In genomic region chr10:26697163-26697921, GRCh38 we compare ENCODE assay signal across 8 cellular contexts. TPM values are rescaled to one million over a fixed set of nuclear protein-coding genes. Genes with fewer than 3 reads are reported as not detected.
DNase-seq lines count a peak whose midpoint lies in the region; ATAC-seq and TF ChIP-seq lines count a peak whose summit lies in the region.

Gene PDSS1 (plus strand): TSS chr10:26697701. CDS start chr10:26697712, 11 bp downstream.

- H3K9ac ChIP-seq in OCI-LY3 (ENCODE audit: low read length) (peak within 1 kb of the TSS; percentile 95), mucosa of rectum (ENCODE audit: low read depth in 1 of 2, low read length in 2 of 2) (peak within 1 kb of the TSS; percentile 71 to 82)

- no peaks in the 10 kb centered on the region for H4K20me1 ChIP-seq in OCI-LY3 (ENCODE audit: insufficient read depth, low read length)

- peak within 1 kb of the TSS; percentile 78 for H2AFZ ChIP-seq in OCI-LY3 (ENCODE audit: low read depth, low read length)

- peaks cover 19 to 32% (median 28%) of the 10 kb centered on the region in 4 donors for H3K4me1 Mint-ChIP-seq in CD4-positive, alpha-beta memory T cell

- peaks cover 49% of the 10 kb centered on the region for H3K79me2 ChIP-seq in OCI-LY3 (ENCODE audit: low read length)

- peak within 1 kb of the TSS; percentile 37 to 81 for H3K4me3 ChIP-seq in CD4-positive, alpha-beta memory T cell (ENCODE audit: low read length in 2 of 2)
- H3K4me3 ChIP-seq in OCI-LY3 (ENCODE audit: low read length) (peak within 1 kb of the TSS; percentile 82), mucosa of rectum (ENCODE audit: low read length in 2 of 2) (peak within 1 kb of the TSS; percentile 83 to 97)

- peaks cover 16% of the 10 kb centered on the region for H3K4me1 ChIP-seq in CD4-positive, alpha-beta memory T cell (ENCODE audit: insufficient read depth, low read length)
- H3K4me1 ChIP-seq in OCI-LY3 (ENCODE audit: low read length) (peaks cover 14% of the 10 kb centered on the region; the same call in 1 of the 2 replicates), mucosa of rectum (ENCODE audit: control insufficient read depth in 2 of 2, insufficient read depth in 2 of 2, low read length in 2 of 2) (peaks cover 22 to 30% of the 10 kb centered on the region in 2 donors)

- ATAC-seq in GM19328 (IDR thresholded peaks at IDR 0.05; ENCODE audit: unreplicated experiment) (peak; percentile 80), HG03460 (IDR thresholded peaks at IDR 0.05; ENCODE audit: unreplicated experiment) (peak; percentile 80)

- no peaks in the 10 kb centered on the region for H3K9me3 ChIP-seq in CD4-positive, alpha-beta memory T cell (ENCODE audit: control insufficient read depth in 1 of 2, low read length in 2 of 2)
- H3K9me3 ChIP-seq in OCI-LY3 (ENCODE audit: insufficient read depth, low read length): no peaks in the 10 kb centered on the region
- H3K9me3 ChIP-seq in mucosa of rectum (ENCODE audit: control insufficient read depth in 2 of 2, low read length in 2 of 2): no peaks in the 10 kb centered on the region

- H3K27ac Mint-ChIP-seq in CD4-positive, alpha-beta memory T cell: peak within 1 kb of the TSS; percentile 88 to 96 (median 95)

- POLR2A ChIA-PET in CD4-positive, alpha-beta memory T cell (lab: Charles Lee; ENCODE audit: partially characterized antibody): interaction anchor here (0.9 to 2.1 kb wide), 11 partner anchors 12 to 807 kb away, joined by 3 to 13 read pairs (median 6); partner anchors contain the start of genes ABI1, APBB1IP, RAB18 and YME1L1

- H3K4me2 ChIP-seq in OCI-LY3 (ENCODE audit: low read length): peak within 1 kb of the TSS; percentile 89

- no peak for TF ChIP-seq CTCF in OCI-LY3 (IDR thresholded peaks at IDR 0.05; ENCODE audit: low read depth, low read length)

- peak; percentile 53 to 72 (median 56) for DNase-seq in CD4-positive, alpha-beta memory T cell
- peak; percentile 67 for DNase-seq in activated T-cell treated with anti-CD3 and anti-CD28 coated beads for 24 hours (ENCODE audit: low read depth)
- DNase-seq in epithelial cell of prostate (ENCODE audit: low read depth, low spot score): no peak
- DNase-seq in stimulated activated CD8-positive, alpha-beta memory T cell treated with anti-CD3 and anti-CD28 coated beads, Interleukin-7, amount 100 ng/mL, for 24 hours (ENCODE audit: low read depth): peak; percentile 31

- H3K27me3 ChIP-seq in CD4-positive, alpha-beta memory T cell (ENCODE audit: insufficient read depth, low read length): no peaks in the 10 kb centered on the region
- no peaks in the 10 kb centered on the region for H3K27me3 ChIP-seq in OCI-LY3 (ENCODE audit: low read depth, low read length)
- no peaks in the 10 kb centered on the region for H3K27me3 ChIP-seq in mucosa of rectum (ENCODE audit: control insufficient read depth in 2 of 2, insufficient read depth in 2 of 2, low read length in 2 of 2)

- H3K36me3 ChIP-seq in CD4-positive, alpha-beta memory T cell (ENCODE audit: insufficient read depth, low read length): no peaks in the 10 kb centered on the region
- H3K36me3 ChIP-seq in OCI-LY3 (replicated peaks; ENCODE audit: low read depth, low read length): peaks cover 3% of the 10 kb centered on the region
- no peaks in the 10 kb centered on the region for H3K36me3 ChIP-seq in mucosa of rectum (ENCODE audit: control insufficient read depth in 2 of 2, insufficient read depth in 2 of 2, low read length in 2 of 2)

- H3K4me3 Mint-ChIP-seq in CD4-positive, alpha-beta memory T cell: peak within 1 kb of the TSS; percentile 86 to 98 (median 97)

- peak within 1 kb of the TSS; percentile 50 for H3K27ac ChIP-seq in CD4-positive, alpha-beta memory T cell (ENCODE audit: low read depth, low read length)
- peak within 1 kb of the TSS; percentile 61 for H3K27ac ChIP-seq in OCI-LY3 (ENCODE audit: low read length)
- peak within 1 kb of the TSS; percentile 84 for H3K27ac ChIP-seq in epithelial cell of prostate
- H3K27ac ChIP-seq in mucosa of rectum (ENCODE audit: low read depth in 2 of 2, low read length in 2 of 2): peak within 1 kb of the TSS; percentile 89 to 94

- H3K9me3 Mint-ChIP-seq in CD4-positive, alpha-beta memory T cell: no peaks in the 10 kb centered on the region

- CTCF ChIA-PET in CD4-positive, alpha-beta memory T cell (lab: Charles Lee; ENCODE audit: partially characterized antibody): interaction anchor here (1.0 to 2.1 kb wide), 4 partner anchors 11 to 184 kb away, joined by 3 to 11 read pairs (median 6); no protein-coding TSS in a partner anchor

- peaks cover 0 to 8% of the 10 kb centered on the region in 2 donors for H3K36me3 Mint-ChIP-seq in CD4-positive, alpha-beta memory T cell

- intact Hi-C loops in CD4-positive, alpha-beta memory T cell (cut with micrococcal nuclease): loop anchor here (1.0 to 10.0 kb wide), 3 partner anchors 164 to 807 kb away; partner anchors contain the start of genes MASTL, RAB18 and YME1L1

- H3K27me3 Mint-ChIP-seq in CD4-positive, alpha-beta memory T cell: no peaks in the 10 kb centered on the region

RNA-seq across cellular contexts. Expression of gene PDSS1, which starts in this region (rescaled TPM):
- 1 to 10 TPM; 3.1 to 3.3 TPM for total RNA-seq in CD4-positive, alpha-beta memory T cell
- 1 to 10 TPM; 2.5 to 4.5 TPM for polyA plus RNA-seq in CD4-positive, alpha-beta memory T cell
